19 cellular contexts compared by ENCODE assay signal in the genomic region with DNA sequence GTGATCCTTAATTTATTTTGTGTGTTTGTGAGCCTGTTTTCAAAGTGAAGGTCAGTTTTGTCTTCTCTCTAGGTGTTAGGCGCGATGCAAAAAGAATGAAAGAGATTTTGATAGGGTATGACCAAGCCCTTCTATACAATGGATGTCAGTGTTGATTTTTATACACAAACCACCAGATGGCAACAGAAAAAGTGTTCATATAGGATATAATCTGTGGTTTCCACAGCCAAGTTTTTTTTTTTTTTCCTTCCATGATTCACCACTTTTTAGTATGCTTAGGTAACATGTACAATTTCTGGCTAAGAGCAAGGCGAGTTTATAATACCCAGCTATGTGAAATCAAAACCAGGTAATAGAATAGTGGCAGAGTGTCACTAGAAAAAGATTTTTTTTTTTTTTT.
DNase-seq lines count a peak whose midpoint lies in the region; ATAC-seq and TF ChIP-seq lines count a peak whose summit lies in the region.
"Had no signal": no experiment of that assay in that cellular context is flagged by ENCODE, and none has a peak within 500 bp of the region (broad histone marks: within the 10 kb centered on the region; RNA-seq: fewer than 3 reads in every experiment).

No MANE protein-coding gene starts in this region.

- no peaks in the 10 kb centered on the region for H3K4me1 ChIP-seq in effector memory CD4-positive, alpha-beta T cell (ENCODE audit: control insufficient read depth, insufficient read depth, low read length, poor library complexity, severe bottlenecking)
- H3K4me1 ChIP-seq: esophagus muscularis mucosa had no signal

- H3K4me3 ChIP-seq in LNCaP clone FGC (ENCODE audit: low read depth, low read length) = no peak overlapping the region
- no peak overlapping the region for H3K4me3 ChIP-seq in effector memory CD4-positive, alpha-beta T cell (ENCODE audit: insufficient read depth, low read depth, low read length, poor library complexity, severe bottlenecking)
- H3K4me3 ChIP-seq: A549, esophagus muscularis mucosa had no signal

- no peaks in the 10 kb centered on the region for H3K9me3 ChIP-seq in effector memory CD4-positive, alpha-beta T cell (ENCODE audit: control insufficient read depth, low read length)
- H3K9me3 ChIP-seq: A549, esophagus muscularis mucosa had no signal

- 0 out of 2 replicates have a peak, but pooled peaks have one; percentile 14 for TF ChIP-seq CTCF in LNCaP clone FGC (IDR thresholded peaks at IDR 0.05; ENCODE audit: control insufficient read depth, extremely low read depth, insufficient read depth)

- DNase-seq in NCI-H2081 (lab: John Stamatoyannopoulos, UW) (peak; percentile 26 to 63), NCI-H2081 treated with DMSO at 0.1 percent for 48 hours (lab: John Stamatoyannopoulos, UW) (no peak), LNCaP clone FGC (ENCODE audit: low read depth) (no peak), SW480 (ENCODE audit: low spot score) (peak; percentile 68), iris pigment epithelial cell (ENCODE audit: low read depth) (peak; percentile 17), NCI-H1048 (lab: John Stamatoyannopoulos, UW) (no peak)
- DNase-seq in effector memory CD4-positive, alpha-beta T cell = no peak
- DNase-seq: activated CD4-positive, CD25-positive, alpha-beta regulatory T cell treated with anti-CD3 and anti-CD28 coated beads, Interleukin-2, amount 50 U/mL, for 72 hours; activated naive CD4-positive, alpha-beta T cell treated with anti-CD3 and anti-CD28 coated beads for 36 hours; dermis blood vessel endothelial cell; KBM-7; NCI-H1436; NCI-H526; RPMI8226; small intestine; T-helper 17 cell had no signal

- no peaks in the 10 kb centered on the region for H3K36me3 ChIP-seq in effector memory CD4-positive, alpha-beta T cell (ENCODE audit: control insufficient read depth, insufficient read depth, low read length)
- H3K36me3 ChIP-seq: esophagus muscularis mucosa had no signal

- no peaks in the 10 kb centered on the region for H3K27me3 ChIP-seq in effector memory CD4-positive, alpha-beta T cell (replicated peaks; ENCODE audit: control insufficient read depth, insufficient read depth, low read length, poor library complexity, severe bottlenecking)
- H3K27me3 ChIP-seq: esophagus muscularis mucosa had no signal

- no peak overlapping the region for H3K27ac ChIP-seq in effector memory CD4-positive, alpha-beta T cell (ENCODE audit: insufficient read depth, low read length, poor library complexity, severe bottlenecking)
- H3K27ac ChIP-seq: A549, esophagus muscularis mucosa had no signal

- ATAC-seq in GM21381 (IDR thresholded peaks at IDR 0.05; ENCODE audit: unreplicated experiment) = no peak
- ATAC-seq: A549, T-helper 17 cell had no signal

Comparison
In these comparisons a context has a peak if more than half of its experiments do, and no peak if none do; other contexts are left out.
1. DNase-seq: peak in NCI-H2081 (2 of 2), SW480 (single experiment) and iris pigment epithelial cell (single experiment); none in NCI-H2081 treated with DMSO at 0.1 percent for 48 hours (single experiment), LNCaP clone FGC (single experiment), NCI-H1048 (single experiment) and effector memory CD4-positive, alpha-beta T cell (0 of 3).